In genomic region chr17:31497431-31497830, GRCh38 we compare ENCODE assay signal across 18 cellular contexts.
A peak's percentile ranks its signal among the peaks of the same experiment; 100 is the strongest.
DNase-seq lines count a peak whose midpoint lies in the region; ATAC-seq lines count a peak whose summit lies in the region.
"Had no signal": no experiment of that assay in that cellular context is flagged by ENCODE, and none has a peak within 500 bp of the region (broad histone marks: within the 10 kb centered on the region; RNA-seq: fewer than 3 reads in every experiment).

No MANE protein-coding gene starts in this region.

- ATAC-seq in stimulated activated effector memory CD8-positive, alpha-beta T cell treated with anti-CD3 and anti-CD28 coated beads, Interleukin-12 subunit alpha, Interleukin-12 subunit beta, amount 100 ng/mL, for 72 hours = no peak

- peak overlapping the region; percentile 37 for H3K27ac Mint-ChIP-seq in activated naive CD4-positive, alpha-beta T cell treated with anti-CD3 and anti-CD28 coated beads, Interleukin-2, amount 10 ng/mL, durations not matched to agents 7 days and 5 days
- H3K27ac Mint-ChIP-seq in IgD-negative memory B cell (peak overlapping the region; percentile 49 to 77 (median 71)), immature natural killer cell (peak overlapping the region; percentile 69 to 99 (median 92))
- peak overlapping the region; percentile 97 for H3K27ac Mint-ChIP-seq in stimulated activated effector memory CD8-positive, alpha-beta T cell treated with anti-CD3 and anti-CD28 coated beads, Interleukin-12 subunit alpha, Interleukin-12 subunit beta, amount 100 ng/mL, for 72 hours
- H3K27ac Mint-ChIP-seq: activated CD4-positive, alpha-beta T cell treated with anti-CD3 and anti-CD28 coated beads, Interleukin-2, amount 10 ng/mL, durations not matched to agents 24 days and 14 days had no signal

- in situ Hi-C loops in G401 (cut with HindIII; ENCODE audit: low sequenced_read_pairs) = no loop called here

- H3K36me3 Mint-ChIP-seq in activated naive CD4-positive, alpha-beta T cell treated with anti-CD3 and anti-CD28 coated beads, Interleukin-2, amount 10 ng/mL, durations not matched to agents 7 days and 5 days = peaks cover 8% of the 10 kb centered on the region
- peaks cover 2% of the 10 kb centered on the region for H3K36me3 Mint-ChIP-seq in IgD-negative memory B cell
- no peaks in the 10 kb centered on the region for H3K36me3 Mint-ChIP-seq in immature natural killer cell
- H3K36me3 Mint-ChIP-seq in stimulated activated effector memory CD8-positive, alpha-beta T cell treated with anti-CD3 and anti-CD28 coated beads, Interleukin-12 subunit alpha, Interleukin-12 subunit beta, amount 100 ng/mL, for 72 hours = peaks cover 5% of the 10 kb centered on the region

- no peak for DNase-seq in activated naive CD4-positive, alpha-beta T cell treated with anti-CD3 and anti-CD28 coated beads, Interleukin-2, amount 10 ng/mL, durations not matched to agents 7 days and 5 days
- DNase-seq in activated naive CD4-positive, alpha-beta T cell treated with anti-CD3 and anti-CD28 coated beads, Interleukin-2, amount 50 U/mL, for 16 hours = no peak
- DNase-seq in immature natural killer cell (no peak), OCI-M1 (lab: John Stamatoyannopoulos, UW) (no peak), G401 (ENCODE audit: low spot score) (no peak)
- DNase-seq in stimulated activated effector memory CD8-positive, alpha-beta T cell treated with anti-CD3 and anti-CD28 coated beads, Interleukin-12 subunit alpha, Interleukin-12 subunit beta, amount 100 ng/mL, for 72 hours (ENCODE audit: low spot score in 2 of 2) = no peak
- DNase-seq in effector CD8-positive, alpha-beta T cell (lab: John Stamatoyannopoulos, UW) = no peak
- DNase-seq: activated CD4-positive, alpha-beta T cell treated with anti-CD3 and anti-CD28 coated beads, Interleukin-2, amount 10 ng/mL, durations not matched to agents 24 days and 14 days; brain microvascular endothelial cell; HCEC 1CT; KBM-7; NCI-H146; NCI-H510A treated with DMSO at 0.1 percent for 48 hours; Peyer's patch; stimulated activated CD4-positive, alpha-beta T cell treated with anti-CD3 and anti-CD28 coated beads, Interleukin-12 subunit alpha, Interleukin-12 subunit beta, amount 100 ng/mL, for 4 hours; substantia nigra; T-helper 1 cell had no signal

- no peaks in the 10 kb centered on the region for H3K27me3 Mint-ChIP-seq in activated naive CD4-positive, alpha-beta T cell treated with anti-CD3 and anti-CD28 coated beads, Interleukin-2, amount 10 ng/mL, durations not matched to agents 7 days and 5 days
- no peaks in the 10 kb centered on the region for H3K27me3 Mint-ChIP-seq in IgD-negative memory B cell
- H3K27me3 Mint-ChIP-seq in immature natural killer cell (ENCODE audit: low read depth in 3 of 3) = peaks cover 0 to 5% (median 2%) of the 10 kb centered on the region in 3 donors
- H3K27me3 Mint-ChIP-seq: activated CD4-positive, alpha-beta T cell treated with anti-CD3 and anti-CD28 coated beads, Interleukin-2, amount 10 ng/mL, durations not matched to agents 24 days and 14 days had no signal

- no peak overlapping the region for H3K4me3 Mint-ChIP-seq in activated naive CD4-positive, alpha-beta T cell treated with anti-CD3 and anti-CD28 coated beads, Interleukin-2, amount 10 ng/mL, durations not matched to agents 7 days and 5 days
- H3K4me3 Mint-ChIP-seq in IgD-negative memory B cell (peak overlapping the region in 1 of 4 donors; percentile 88), immature natural killer cell (peak overlapping the region in 2 of 5 donors; percentile 36 to 45)
- no peak overlapping the region for H3K4me3 Mint-ChIP-seq in stimulated activated effector memory CD8-positive, alpha-beta T cell treated with anti-CD3 and anti-CD28 coated beads, Interleukin-12 subunit alpha, Interleukin-12 subunit beta, amount 100 ng/mL, for 72 hours
- H3K4me3 Mint-ChIP-seq: activated CD4-positive, alpha-beta T cell treated with anti-CD3 and anti-CD28 coated beads, Interleukin-2, amount 10 ng/mL, durations not matched to agents 24 days and 14 days had no signal

- no peaks in the 10 kb centered on the region for H3K9me3 Mint-ChIP-seq in activated naive CD4-positive, alpha-beta T cell treated with anti-CD3 and anti-CD28 coated beads, Interleukin-2, amount 10 ng/mL, durations not matched to agents 7 days and 5 days
- H3K9me3 Mint-ChIP-seq in IgD-negative memory B cell (no peaks in the 10 kb centered on the region), immature natural killer cell (no peaks in the 10 kb centered on the region)
- no peaks in the 10 kb centered on the region for H3K9me3 Mint-ChIP-seq in stimulated activated effector memory CD8-positive, alpha-beta T cell treated with anti-CD3 and anti-CD28 coated beads, Interleukin-12 subunit alpha, Interleukin-12 subunit beta, amount 100 ng/mL, for 72 hours
- H3K9me3 Mint-ChIP-seq: activated CD4-positive, alpha-beta T cell treated with anti-CD3 and anti-CD28 coated beads, Interleukin-2, amount 10 ng/mL, durations not matched to agents 24 days and 14 days had no signal

- peaks cover 61% of the 10 kb centered on the region for H3K4me1 Mint-ChIP-seq in activated naive CD4-positive, alpha-beta T cell treated with anti-CD3 and anti-CD28 coated beads, Interleukin-2, amount 10 ng/mL, durations not matched to agents 7 days and 5 days
- H3K4me1 Mint-ChIP-seq in IgD-negative memory B cell = peaks cover 26 to 54% (median 27%) of the 10 kb centered on the region in 3 donors
- H3K4me1 Mint-ChIP-seq in immature natural killer cell = peaks cover 81 to 83% of the 10 kb centered on the region in 2 donors
- H3K4me1 Mint-ChIP-seq in stimulated activated effector memory CD8-positive, alpha-beta T cell treated with anti-CD3 and anti-CD28 coated beads, Interleukin-12 subunit alpha, Interleukin-12 subunit beta, amount 100 ng/mL, for 72 hours = peaks cover 72% of the 10 kb centered on the region

- CTCF ChIA-PET in activated naive CD4-positive, alpha-beta T cell treated with anti-CD3 and anti-CD28 coated beads, Interleukin-2, amount 10 ng/mL, durations not matched to agents 7 days and 5 days (lab: Charles Lee) = no interaction called here

Comparison
In these comparisons a context has a peak if more than half of its experiments do, and no peak if none do; other contexts are left out.
1. H3K27ac Mint-ChIP-seq: peak in every context shown above with its lines; median percentile 97 in stimulated activated effector memory CD8-positive, alpha-beta T cell treated with anti-CD3 and anti-CD28 coated beads, Interleukin-12 subunit alpha, Interleukin-12 subunit beta, amount 100 ng/mL, for 72 hours; 92 in immature natural killer cell; 71 in IgD-negative memory B cell; 37 in activated naive CD4-positive, alpha-beta T cell treated with anti-CD3 and anti-CD28 coated beads, Interleukin-2, amount 10 ng/mL, durations not matched to agents 7 days and 5 days.